ENCODE assay signal across 31 cellular contexts in the genomic region with DNA sequence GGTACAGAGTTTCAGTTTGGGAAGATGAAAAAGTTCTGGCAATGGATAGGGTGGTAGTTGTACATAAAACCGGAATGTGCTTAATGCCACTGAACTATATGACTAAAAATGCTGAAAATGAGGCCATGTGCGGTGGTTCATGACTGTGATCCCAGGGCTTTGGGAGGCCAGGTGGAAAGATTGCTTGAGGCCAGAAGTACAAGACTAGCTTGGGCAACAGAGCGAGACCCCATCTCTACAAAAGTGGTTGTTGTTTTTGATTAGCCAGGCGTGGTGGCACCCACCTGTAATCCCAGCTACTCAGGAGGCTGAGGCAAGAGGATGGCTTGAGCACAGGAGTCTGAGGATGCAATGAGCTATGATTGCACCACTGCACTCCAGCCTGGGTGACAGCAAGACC. TPM values are rescaled to one million over a fixed set of nuclear protein-coding genes. Genes with fewer than 3 reads are reported as not detected.
"Had no signal": no experiment of that assay in that cellular context is flagged by ENCODE, and none has a peak within 500 bp of the region (broad histone marks: within the 10 kb centered on the region; RNA-seq: fewer than 3 reads in every experiment).

No MANE protein-coding gene starts in this region.

- H3K36me3 ChIP-seq: brain microvascular endothelial cell, WERI-Rb-1 had no signal

- H3K27me3 ChIP-seq: brain microvascular endothelial cell had no signal

- H3K4me3 ChIP-seq: PC-9 had no signal

- DNase-seq: activated CD4-positive, alpha-beta T cell treated with anti-CD3 and anti-CD28 coated beads, Interleukin-2, amount 10 ng/mL, durations not matched to agents 24 days and 14 days; activated CD4-positive, alpha-beta T cell treated with anti-CD3 and anti-CD28 coated beads, Interleukin-2, amount 50 U/mL, for 4 hours; activated CD4-positive, CD25-positive, alpha-beta regulatory T cell; activated CD8-positive, alpha-beta T cell treated with anti-CD3 and anti-CD28 coated beads for 36 hours; activated effector memory CD4-positive, alpha-beta T cell treated with anti-CD3 and anti-CD28 coated beads, Interleukin-2, amount 50 U/mL, for 16 hours; activated naive CD4-positive, alpha-beta T cell; activated naive CD4-positive, alpha-beta T cell treated with anti-CD3 and anti-CD28 coated beads, Interleukin-2, amount 50 U/mL, for 16 hours; activated naive CD8-positive, alpha-beta T cell treated with anti-CD3 and anti-CD28 coated beads for 36 hours; activated T-cell treated with anti-CD3 and anti-CD28 coated beads, Interleukin-2, amount 50 U/mL, for 1 hour; activated T-cell treated with anti-CD3 and anti-CD28 coated beads, Interleukin-2, amount 50 U/mL, for 72 hours; amniotic stem cell; aorta; brain microvascular endothelial cell; central memory CD4-positive, alpha-beta T cell; MM.1S; MV-4-11; NCI-H1092; NCI-H1694 treated with DMSO at 0.1 percent for 48 hours; NCI-H2029; NCI-H345; NCI-H524 treated with DMSO at 0.1 percent for 48 hours; PC-9; SW 1271; T-helper 1 cell; T-helper 2 cell; T-helper 9 cell; WERI-Rb-1 had no signal

- FAIRE-seq: RCC 7860 had no signal

- H3K27ac ChIP-seq: brain microvascular endothelial cell, KMS-11, PC-9, RWPE1, WERI-Rb-1 had no signal

RNA-seq across cellular contexts. Expression of gene SMAD9, which starts 12.8 kb away (rescaled TPM):
- total RNA-seq: activated CD8-positive, alpha-beta memory T cell treated with anti-CD3 and anti-CD28 coated beads for 36 hours; activated T-cell treated with anti-CD3 and anti-CD28 coated beads, Interleukin-2, amount 50 U/mL, for 72 hours had no signal
